Comparison of ENCODE assay signal across 14 cellular contexts in the genomic region with DNA sequence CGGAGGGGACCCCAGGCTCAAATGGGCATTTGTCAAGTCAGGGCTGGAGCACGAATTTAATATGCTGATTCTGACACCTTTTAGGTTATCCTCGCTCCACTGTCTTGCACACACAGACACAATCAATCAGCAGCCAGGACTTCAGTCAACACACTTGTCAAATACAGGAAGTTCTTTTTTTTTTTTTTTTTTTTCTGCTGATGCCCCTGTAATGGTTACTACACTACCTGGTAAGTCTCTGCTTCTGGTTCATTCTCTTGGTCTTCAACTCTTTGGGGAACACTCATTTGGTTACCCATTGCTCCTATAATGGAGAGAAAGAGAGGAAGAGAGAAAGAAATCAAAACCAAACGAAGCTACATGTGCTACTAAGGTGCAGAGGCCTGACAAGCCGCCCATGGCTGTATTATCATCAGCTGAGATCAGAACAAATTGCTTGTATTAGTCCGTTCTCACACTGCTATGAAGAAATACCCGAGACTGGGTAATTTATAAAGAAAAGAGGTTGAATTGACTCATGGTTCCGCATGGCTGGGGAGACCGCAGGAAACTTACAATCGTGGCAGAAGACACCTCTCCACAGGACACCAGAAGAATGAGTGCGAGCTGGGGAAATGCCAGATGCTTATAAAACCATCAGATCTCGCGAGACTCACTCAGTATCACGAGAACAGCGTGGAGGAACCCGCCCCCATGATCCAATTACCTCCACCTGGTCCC. TPM values are rescaled to one million over a fixed set of nuclear protein-coding genes. Genes with fewer than 3 reads are reported as not detected.
DNase-seq lines count a peak whose midpoint lies in the region; ATAC-seq, FAIRE-seq and TF ChIP-seq lines count a peak whose summit lies in the region.
"Had no signal": no experiment of that assay in that cellular context is flagged by ENCODE, and none has a peak within 500 bp of the region (broad histone marks: within the 10 kb centered on the region; RNA-seq: fewer than 3 reads in every experiment).

No MANE protein-coding gene starts in this region.

- H4K91ac ChIP-seq in neuronal stem cell (ENCODE audit: low read depth, low read length, poor library complexity): no peak overlapping the region

- TF ChIP-seq RAD21 in K562 (CRISPR knock-in tag; conservative IDR thresholded peaks at IDR 0.05 in 1 of 2, IDR thresholded peaks at IDR 0.05 in 1 of 2): no peak

- H2BK12ac ChIP-seq in neuronal stem cell (ENCODE audit: low read length): no peak overlapping the region

- no peaks in the 10 kb centered on the region for H3K36me3 ChIP-seq in K562 (ENCODE audit: control insufficient read depth, insufficient read depth, low read length)
- no peaks in the 10 kb centered on the region for H3K36me3 ChIP-seq in neuronal stem cell (replicated peaks in 1 of 2; ENCODE audit: control insufficient read depth in 2 of 2, insufficient read depth in 2 of 2, low read length in 2 of 2)
- H3K36me3 ChIP-seq: adrenal gland, ovary had no signal

- H3K9ac ChIP-seq in K562 (ENCODE audit: insufficient read depth in 1 of 2, low read depth in 2 of 2, low read length in 2 of 2) (no peak overlapping the region), neuronal stem cell (ENCODE audit: low read depth, low read length, poor library complexity) (no peak overlapping the region)

- H3K14ac ChIP-seq in neuronal stem cell (ENCODE audit: low read length): no peak overlapping the region

- FAIRE-seq in GM18507 (lab: Jason Lieb, UNC) (peak; percentile 56), K562 (lab: Jason Lieb, UNC) (no peak)

- H3K23ac ChIP-seq in neuronal stem cell (ENCODE audit: low read depth, low read length, poor library complexity): no peak overlapping the region

- in situ Hi-C loops in K562 (cut with MboI) (no loop called here), G401 (cut with HindIII; ENCODE audit: low sequenced_read_pairs) (no loop called here)

- no peak overlapping the region for H3K4ac ChIP-seq in neuronal stem cell (ENCODE audit: low read length)

- no peaks in the 10 kb centered on the region for H3K79me1 ChIP-seq in neuronal stem cell (ENCODE audit: low read depth, low read length)

- peaks cover 2% of the 10 kb centered on the region in 2 experiments; a peak in 1 of 5 replicates for H3K4me1 ChIP-seq in K562 (replicated peaks in 1 of 2; ENCODE audit: control insufficient read depth in 2 of 2, insufficient read depth in 2 of 2, low read length in 2 of 2)
- H3K4me1 ChIP-seq in neuronal stem cell (ENCODE audit: control insufficient read depth in 2 of 2, insufficient read depth in 1 of 2, low read depth in 1 of 2, low read length in 2 of 2): peaks cover 0 to 2% of the 10 kb centered on the region in 2 donors
- H3K4me1 ChIP-seq: adrenal gland had no signal

- H2AFZ ChIP-seq in K562 (ENCODE audit: low read depth, low read length): peak overlapping the region; percentile 68
- H2AFZ ChIP-seq in neuronal stem cell (ENCODE audit: low read length): no peak overlapping the region

- no peaks in the 10 kb centered on the region; the same call in 1 of the 2 replicates for H3K9me3 ChIP-seq in K562 (replicated peaks; ENCODE audit: control insufficient read depth, insufficient read depth, low read depth, low read length)
- H3K9me3 ChIP-seq in neuronal stem cell (replicated peaks in 1 of 2; ENCODE audit: control insufficient read depth in 2 of 2, insufficient read depth in 1 of 2, low read depth in 1 of 2, low read length in 2 of 2): no peaks in the 10 kb centered on the region
- H3K9me3 ChIP-seq: adrenal gland, ovary had no signal

- H2BK5ac ChIP-seq in neuronal stem cell (ENCODE audit: low read length): no peak overlapping the region

- BruUV-seq in K562 (replicated peaks; lab: Mats Ljungman, UMichigan): TSS peak; percentile 79

- H3K27me3 ChIP-seq in K562 (ENCODE audit: control insufficient read depth in 2 of 2, insufficient read depth in 2 of 2, low read length in 2 of 2) (no peaks in the 10 kb centered on the region), neuronal stem cell (ENCODE audit: control insufficient read depth in 3 of 3, insufficient read depth in 3 of 3, low read depth in 1 of 3, low read length in 3 of 3) (no peaks in the 10 kb centered on the region)
- H3K27me3 ChIP-seq: adrenal gland, ovary had no signal

- ATAC-seq in GM21423 (IDR thresholded peaks at IDR 0.05; ENCODE audit: unreplicated experiment): peak; percentile 40
- ATAC-seq in HG03378 (IDR thresholded peaks at IDR 0.05; ENCODE audit: unreplicated experiment): peak; percentile 58
- ATAC-seq in K562: peak; percentile 59
- ATAC-seq in Right ventricle myocardium superior (ENCODE audit: poor library complexity): no peak
- no peak for ATAC-seq in activated T-cell treated with anti-CD3 and anti-CD28 coated beads, Interleukin-2, amount 50 U/mL, for 4 hours
- ATAC-seq: activated CD8-positive, alpha-beta T cell treated with anti-CD3 and anti-CD28 coated beads, Interleukin-2, amount 10 ng/mL, durations not matched to agents 7 days and 5 days had no signal

- H3K9me3 Mint-ChIP-seq in activated T-cell treated with anti-CD3 and anti-CD28 coated beads, Interleukin-2, amount 50 U/mL, for 4 hours: peaks cover 4% of the 10 kb centered on the region

- H2BK15ac ChIP-seq in neuronal stem cell (ENCODE audit: low read length): no peak overlapping the region

- no peak overlapping the region for H2BK120ac ChIP-seq in neuronal stem cell (ENCODE audit: low read depth, low read length)

- no peaks in the 10 kb centered on the region for H3K79me2 ChIP-seq in K562 (ENCODE audit: control insufficient read depth, insufficient read depth, low read length)

- whole genome bisulfite sequencing in K562 (ENCODE audit: insufficient coverage, low coverage, missing lambda C conversion rate): 29% methylated on average over 16 of the region's 16 CpGs
- no CpG with 5 or more reads among the region's 16 CpGs for WGBS in neuronal stem cell (ENCODE audit: extremely low coverage in 2 of 2, insufficient read length in 2 of 2, insufficient replicate concordance in 1 of 2), 2 donors

- intact Hi-C loops in K562 (cut with micrococcal nuclease): no loop called here
- intact Hi-C loops in Right ventricle myocardium superior (cut with DNase I): no loop called here

- no peaks in the 10 kb centered on the region for H3K27me3 Mint-ChIP-seq in activated T-cell treated with anti-CD3 and anti-CD28 coated beads, Interleukin-2, amount 50 U/mL, for 4 hours (ENCODE audit: low read depth)

- TF ChIP-seq POLR2A in K562 (conservative IDR thresholded peaks at IDR 0.05): 0 out of 2 replicates have a peak, but pooled peaks have one; percentile 22

- H3K18ac ChIP-seq in neuronal stem cell (ENCODE audit: low read length): no peak overlapping the region

- TF ChIP-seq EP300 in K562 (IDR thresholded peaks at IDR 0.05; ENCODE audit: low read length): no peak

- CTCF ChIA-PET in K562 (lab: Yijun Ruan, JAX; ENCODE audit: low intra/inter-chr PET ratio): no interaction called here

- no peaks in the 10 kb centered on the region for H4K20me1 ChIP-seq in K562 (replicated peaks; ENCODE audit: control insufficient read depth, insufficient read depth, low read length)

- POLR2A ChIA-PET in K562 (lab: Yijun Ruan, JAX): interaction anchor here (0.5 to 1.3 kb wide), 4 partner anchors 12 to 507 kb away, joined by 3 read pairs; no protein-coding TSS in a partner anchor

- H3K4me1 Mint-ChIP-seq in activated T-cell treated with anti-CD3 and anti-CD28 coated beads, Interleukin-2, amount 50 U/mL, for 4 hours (ENCODE audit: low read depth): peaks cover 2% of the 10 kb centered on the region

- H2AK5ac ChIP-seq in neuronal stem cell (ENCODE audit: low read depth, low read length): no peak overlapping the region

- H3K4me3 ChIP-seq in K562 (no peak overlapping the region), neuronal stem cell (ENCODE audit: low read length in 2 of 2) (no peak overlapping the region)
- H3K4me3 ChIP-seq: adrenal gland, ovary had no signal

- no peak overlapping the region for H4K8ac ChIP-seq in neuronal stem cell (ENCODE audit: low read depth, low read length)

- TF ChIP-seq CTCF in K562 (IDR thresholded peaks at IDR 0.05 in 2 of 3, conservative IDR thresholded peaks at IDR 0.05 in 1 of 3; ENCODE audit: insufficient read depth in 2 of 3, low read depth in 1 of 3, low read length in 3 of 3): no peak

- no peak overlapping the region for H3K27ac ChIP-seq in K562 (ENCODE audit: extremely low read depth, low read depth, low read length)
- no peak overlapping the region for H3K27ac ChIP-seq in neuronal stem cell (replicated peaks; ENCODE audit: low read length)
- H3K27ac ChIP-seq: adrenal gland, ovary had no signal

- H3K9me1 ChIP-seq in K562 (ENCODE audit: control insufficient read depth, insufficient read depth, low read length): no peaks in the 10 kb centered on the region

- no peak overlapping the region; the same call in 1 of the 2 replicates for H3K4me2 ChIP-seq in K562 (ENCODE audit: insufficient read depth, low read length)
- H3K4me2 ChIP-seq in neuronal stem cell (ENCODE audit: insufficient read depth, low read length, poor library complexity, severe bottlenecking): no peak overlapping the region

- DNase-seq in GM18507 (ENCODE audit: extremely low spot score, insufficient read length, low read depth) (no peak), K562 (ENCODE audit: extremely low read depth in 1 of 4, low spot score in 3 of 4) (peak in 1 of 4 experiments; percentile 41), neuronal stem cell (ENCODE audit: low spot score) (no peak), Right ventricle myocardium superior (no peak), G401 (ENCODE audit: low spot score) (no peak)
- DNase-seq in activated T-cell treated with anti-CD3 and anti-CD28 coated beads, Interleukin-2, amount 50 U/mL, for 4 hours: no peak
- DNase-seq: activated CD8-positive, alpha-beta T cell treated with anti-CD3 and anti-CD28 coated beads, Interleukin-2, amount 10 ng/mL, durations not matched to agents 7 days and 5 days; adrenal gland; COR-L47; NCI-H510A; ovary had no signal

- no peak overlapping the region for H3K4me3 Mint-ChIP-seq in activated T-cell treated with anti-CD3 and anti-CD28 coated beads, Interleukin-2, amount 50 U/mL, for 4 hours
- H3K4me3 Mint-ChIP-seq: activated CD8-positive, alpha-beta T cell treated with anti-CD3 and anti-CD28 coated beads, Interleukin-2, amount 10 ng/mL, durations not matched to agents 7 days and 5 days had no signal

- H3K36me3 Mint-ChIP-seq in activated T-cell treated with anti-CD3 and anti-CD28 coated beads, Interleukin-2, amount 50 U/mL, for 4 hours (ENCODE audit: insufficient read depth): no peaks in the 10 kb centered on the region

RNA-seq across cellular contexts. Expression of a gene that starts 11.8 kb away (rescaled TPM):
- 0.58 and 0.92 TPM in 2 replicates for total RNA-seq in K562 (2011; cell fraction: chromatin; rRNA removed; ENCODE audit: low replicate concordance)
- total RNA-seq in K562 (2011; cell fraction: nucleolus; rRNA removed): 0.39 and 0.67 TPM in 2 replicates
- 0.51 and 0.69 TPM in 2 replicates for total RNA-seq in K562 (2011; cell fraction: nucleoplasm; rRNA removed)
- total RNA-seq in K562 (2014; rRNA removed): 1.6 and 1.8 TPM in 2 replicates
- total RNA-seq in K562 (2014; rRNA removed; fragmentation: Illumina TruSeq; extraction: Trizol): 1.1 and 1.5 TPM in 2 replicates
- total RNA-seq in K562 (2015; rRNA removed; fragmentation: Illumina TruSeq; extraction: Trizol): 0.54 and 0.57 TPM in 2 replicates
- total RNA-seq in K562 (2021): 0.93 and 1.0 TPM in 2 replicates
- polyA plus RNA-seq in K562 (2011; rRNA removed): 0.18 and 0.19 TPM in 2 replicates
- polyA plus RNA-seq in K562 (2011; cell fraction: cytosol; rRNA removed): 0.07 and 0.15 TPM in 2 replicates
- 0.20 and 0.24 TPM in 2 replicates for polyA plus RNA-seq in K562 (2011; cell fraction: nucleus; rRNA removed)
- 0.76 and 1.8 TPM in 2 replicates for polyA plus RNA-seq in K562 (2012)
- 1.3 and 2.3 TPM in 2 replicates for polyA plus RNA-seq in K562 (2014; fragmentation: Illumina TruSeq; extraction: Trizol)
- polyA plus RNA-seq in K562 (2014; fragmentation: Nextera tagmentation; extraction: Ambion mirVana): under 1 TPM; 0.37 to 0.63 TPM
- 1.0 and 1.1 TPM in 2 replicates for polyA plus RNA-seq in K562 (2014; rRNA removed)
- polyA minus RNA-seq in K562 (2011; rRNA and poly(A)+ RNA removed): 0.18 and 0.25 TPM in 2 replicates
- not detected in 2 replicates for polyA minus RNA-seq in K562 (2011; cell fraction: cytosol; rRNA and poly(A)+ RNA removed)
- 0.33 and 0.40 TPM in 2 replicates for polyA minus RNA-seq in K562 (2011; cell fraction: nucleus; rRNA and poly(A)+ RNA removed)
- polyA plus RNA-seq in neuronal stem cell (2013, experiment 1 of 2): 0.06 TPM
- 0.03 TPM for polyA plus RNA-seq in neuronal stem cell (2013, experiment 2 of 2)
- not detected for total RNA-seq in Right ventricle myocardium superior
- under 1 TPM in 1 of 3 donors, not detected in 2; 0.40 TPM for total RNA-seq in activated T-cell treated with anti-CD3 and anti-CD28 coated beads, Interleukin-2, amount 50 U/mL, for 4 hours
- total RNA-seq in G401 (2014; rRNA removed; shearing (Covaris generic)): under 0.01 TPM in 1 of 2 replicates, not detected in the other
- total RNA-seq: activated CD8-positive, alpha-beta T cell treated with anti-CD3 and anti-CD28 coated beads, Interleukin-2, amount 10 ng/mL, durations not matched to agents 7 days and 5 days; glomerular endothelial cell had no signal

Comparison
In these comparisons a context has a peak if more than half of its experiments do, and no peak if none do; other contexts are left out.
1. ATAC-seq: peak in GM21423 (single experiment), HG03378 (single experiment) and K562 (single experiment); none in Right ventricle myocardium superior (single experiment) and activated T-cell treated with anti-CD3 and anti-CD28 coated beads, Interleukin-2, amount 50 U/mL, for 4 hours (0 of 2).